In genomic region chr9:4962085-4962484, GRCh38 we compare ENCODE assay signal across 24 cellular contexts.
"Had no signal": no experiment of that assay in that cellular context is flagged by ENCODE, and none has a peak within 500 bp of the region (broad histone marks: within the 10 kb centered on the region; RNA-seq: fewer than 3 reads in every experiment).

No MANE protein-coding gene starts in this region.

- H3K4me3 ChIP-seq: esophagus squamous epithelium, gastroesophageal sphincter, lung, prostate gland, right lobe of liver, skin epidermis, thyroid gland, upper lobe of left lung, uterus had no signal

- H3K27ac ChIP-seq: esophagus squamous epithelium, gastroesophageal sphincter, parathyroid adenoma, prostate gland, right lobe of liver, skin epidermis, thyroid gland, upper lobe of left lung, uterus had no signal

- H3K27me3 ChIP-seq: esophagus squamous epithelium, gastroesophageal sphincter, right lobe of liver, thyroid gland, upper lobe of left lung, uterus had no signal

- H3K9me3 ChIP-seq: esophagus squamous epithelium, prostate gland, right lobe of liver, thyroid gland, upper lobe of left lung had no signal

- H2AFZ ChIP-seq: parathyroid adenoma had no signal

- DNase-seq: effector memory CD8-positive, alpha-beta T cell; esophagus squamous epithelium; foreskin fibroblast; glutamatergic neuron; immature natural killer cell; kidney; left cardiac atrium; left ventricle myocardium superior; mesenchymal stem cell; midbrain; occipital lobe; retina; right lobe of liver; stimulated activated CD4-positive, alpha-beta T cell treated with anti-CD3 and anti-CD28 coated beads, Interleukin-12 subunit alpha, Interleukin-12 subunit beta, amount 100 ng/mL, for 4 hours; stimulated activated CD4-positive, alpha-beta T cell treated with anti-CD3 and anti-CD28 coated beads, Interleukin-2, amount 100 ng/mL, for 48 hours; stimulated activated naive CD4-positive, alpha-beta T cell treated with Interleukin-2 at 50 U/mL for 16 hours; thyroid gland; upper lobe of left lung; uterus had no signal

- H3K36me3 ChIP-seq: esophagus squamous epithelium, gastroesophageal sphincter, prostate gland, right lobe of liver, thyroid gland, upper lobe of left lung, uterus had no signal

- H3K9ac ChIP-seq: parathyroid adenoma had no signal

- H3K4me1 ChIP-seq: esophagus squamous epithelium, gastroesophageal sphincter, parathyroid adenoma, prostate gland, right lobe of liver, thyroid gland, uterus had no signal

- H3K79me2 ChIP-seq: parathyroid adenoma had no signal
